In genomic region chr14:51922624-51923023, GRCh38 we compare ENCODE assay signal across 13 cellular contexts.
DNase-seq lines count a peak whose midpoint lies in the region; ATAC-seq and TF ChIP-seq lines count a peak whose summit lies in the region.
"Had no signal": no experiment of that assay in that cellular context is flagged by ENCODE, and none has a peak within 500 bp of the region (broad histone marks: within the 10 kb centered on the region; RNA-seq: fewer than 3 reads in every experiment).

No MANE protein-coding gene starts in this region.

- H3K4me3 ChIP-seq in cardiac fibroblast (replicated peaks in 1 of 2; ENCODE audit: low read depth in 2 of 2, low read length in 2 of 2) = no peak overlapping the region
- H3K4me3 ChIP-seq: GM12878 had no signal

- DNase-seq in COLO829 (ENCODE audit: low spot score) = peak; percentile 98
- DNase-seq in cardiac fibroblast (ENCODE audit: low read depth in 2 of 2) = peak; percentile 26 to 72
- DNase-seq in hippocampal formation (lab: John Stamatoyannopoulos, UW) = peak; percentile 3 to 41
- DNase-seq in retina = peak; percentile 21
- no peak for DNase-seq in NCI-H226
- no peak for DNase-seq in activated effector memory CD4-positive, alpha-beta T cell treated with Interleukin-2 at 50 U/mL for 16 hours
- DNase-seq: foreskin fibroblast; NCI-H1694 treated with DMSO at 0.1 percent for 48 hours; stimulated activated naive CD4-positive, alpha-beta T cell treated with Interleukin-2 at 50 U/mL for 16 hours; T-helper 2 cell had no signal

- TF ChIP-seq CTCF in cardiac fibroblast (IDR thresholded peaks at IDR 0.05; ENCODE audit: low read depth, low read length) = no peak

- ATAC-seq in HG02885 (IDR thresholded peaks at IDR 0.05; ENCODE audit: poor library complexity, unreplicated experiment) (no peak), HG02678 (IDR thresholded peaks at IDR 0.05; ENCODE audit: unreplicated experiment) (no peak)
- ATAC-seq: GM12878 had no signal

Comparison
In these comparisons a context has a peak if more than half of its experiments do, and no peak if none do; other contexts are left out.
1. DNase-seq: peak in COLO829 (single experiment), cardiac fibroblast (2 of 2), hippocampal formation (2 of 2) and retina (single experiment); none in NCI-H226 (single experiment) and activated effector memory CD4-positive, alpha-beta T cell treated with Interleukin-2 at 50 U/mL for 16 hours (single experiment).